ENCODE assay signal across 20 cellular contexts in genomic region chr4:52889778-52890400, GRCh38. TPM values are rescaled to one million over a fixed set of nuclear protein-coding genes. Genes with fewer than 3 reads are reported as not detected.
DNase-seq lines count a peak whose midpoint lies in the region; ATAC-seq lines count a peak whose summit lies in the region.
"Had no signal": no experiment of that assay in that cellular context is flagged by ENCODE, and none has a peak within 500 bp of the region (broad histone marks: within the 10 kb centered on the region; RNA-seq: fewer than 3 reads in every experiment).

No MANE protein-coding gene starts in this region.

- peak overlapping the region; percentile 68 to 98 for H3K27ac Mint-ChIP-seq in activated naive CD4-positive, alpha-beta T cell treated with anti-CD3 and anti-CD28 coated beads, Interleukin-2, amount 50 U/mL, for 72 hours
- H3K27ac Mint-ChIP-seq in activated T-helper 17 cell treated with anti-CD3 and anti-CD28 coated beads, Interleukin-2, amount 50 U/mL, for 72 hours, result peak overlapping the region; percentile 61
- peak overlapping the region in 1 of 2 donors; percentile 23 for H3K27ac Mint-ChIP-seq in stimulated activated naive CD8-positive, alpha-beta T cell treated with anti-CD3 and anti-CD28 coated beads, Interleukin-15, amount 100 ng/mL, for 72 hours
- H3K27ac Mint-ChIP-seq: T-cell, type B pancreatic cell had no signal

- peaks cover 9% of the 10 kb centered on the region for H3K4me1 Mint-ChIP-seq in activated T-helper 17 cell treated with anti-CD3 and anti-CD28 coated beads, Interleukin-2, amount 50 U/mL, for 72 hours
- H3K4me1 Mint-ChIP-seq in stimulated activated naive CD8-positive, alpha-beta T cell treated with anti-CD3 and anti-CD28 coated beads, Interleukin-15, amount 100 ng/mL, for 72 hours, result peaks cover 22% of the 10 kb centered on the region

- H3K36me3 Mint-ChIP-seq in activated naive CD4-positive, alpha-beta T cell treated with anti-CD3 and anti-CD28 coated beads, Interleukin-2, amount 50 U/mL, for 72 hours, result peaks cover 23 to 40% of the 10 kb centered on the region in 2 donors
- no peaks in the 10 kb centered on the region for H3K36me3 Mint-ChIP-seq in activated T-helper 17 cell treated with anti-CD3 and anti-CD28 coated beads, Interleukin-2, amount 50 U/mL, for 72 hours (ENCODE audit: low read depth)

- peak; percentile 87 to 88 for ATAC-seq in activated naive CD4-positive, alpha-beta T cell treated with anti-CD3 and anti-CD28 coated beads, Interleukin-2, amount 50 U/mL, for 72 hours
- peak; percentile 91 for ATAC-seq in activated T-helper 17 cell treated with anti-CD3 and anti-CD28 coated beads, Interleukin-2, amount 50 U/mL, for 72 hours (replicated peaks)
- peak; percentile 90 for ATAC-seq in stimulated activated naive CD8-positive, alpha-beta T cell treated with anti-CD3 and anti-CD28 coated beads, Interleukin-15, amount 100 ng/mL, for 72 hours
- ATAC-seq: naive thymus-derived CD8-positive, alpha-beta T cell; T-cell had no signal

- peaks cover 7 to 20% of the 10 kb centered on the region in 2 donors for H3K9me3 Mint-ChIP-seq in activated naive CD4-positive, alpha-beta T cell treated with anti-CD3 and anti-CD28 coated beads, Interleukin-2, amount 50 U/mL, for 72 hours
- H3K9me3 Mint-ChIP-seq in activated T-helper 17 cell treated with anti-CD3 and anti-CD28 coated beads, Interleukin-2, amount 50 U/mL, for 72 hours, result peaks cover 5% of the 10 kb centered on the region
- peaks cover 0 to 14% of the 10 kb centered on the region in 2 donors for H3K9me3 Mint-ChIP-seq in stimulated activated naive CD8-positive, alpha-beta T cell treated with anti-CD3 and anti-CD28 coated beads, Interleukin-15, amount 100 ng/mL, for 72 hours

- DNase-seq in activated naive CD4-positive, alpha-beta T cell treated with anti-CD3 and anti-CD28 coated beads, Interleukin-2, amount 50 U/mL, for 72 hours (ENCODE audit: low spot score in 2 of 2), result peak in 1 of 2 donors; percentile 19
- DNase-seq in activated naive CD4-positive, alpha-beta T cell treated with Interleukin-2 at 50 U/mL for 16 hours, result no peak
- DNase-seq in fibroblast of gingiva (ENCODE audit: low read depth) (peak; percentile 79), globus pallidus (ENCODE audit: low spot score) (no peak), AG08395 (ENCODE audit: low spot score) (no peak)
- peak in 1 of 2 donors; percentile 24 for DNase-seq in stimulated activated naive CD8-positive, alpha-beta T cell treated with anti-CD3 and anti-CD28 coated beads, Interleukin-15, amount 100 ng/mL, for 72 hours
- DNase-seq: activated effector memory CD4-positive, alpha-beta T cell treated with Interleukin-2 at 50 U/mL for 16 hours; amniotic stem cell; effector CD8-positive, alpha-beta T cell; GF-D8; H7; midbrain; naive thymus-derived CD8-positive, alpha-beta T cell; NCI-H446; NCI-H774; RPMI8226; T-cell had no signal

- peak overlapping the region; percentile 44 for H3K4me3 Mint-ChIP-seq in activated T-helper 17 cell treated with anti-CD3 and anti-CD28 coated beads, Interleukin-2, amount 50 U/mL, for 72 hours
- no peak overlapping the region for H3K4me3 Mint-ChIP-seq in stimulated activated naive CD8-positive, alpha-beta T cell treated with anti-CD3 and anti-CD28 coated beads, Interleukin-15, amount 100 ng/mL, for 72 hours
- H3K4me3 Mint-ChIP-seq: naive thymus-derived CD8-positive, alpha-beta T cell; T-cell; type B pancreatic cell had no signal

- no peaks in the 10 kb centered on the region for H3K27me3 Mint-ChIP-seq in activated T-helper 17 cell treated with anti-CD3 and anti-CD28 coated beads, Interleukin-2, amount 50 U/mL, for 72 hours
- H3K27me3 Mint-ChIP-seq in stimulated activated naive CD8-positive, alpha-beta T cell treated with anti-CD3 and anti-CD28 coated beads, Interleukin-15, amount 100 ng/mL, for 72 hours, result no peaks in the 10 kb centered on the region
- H3K27me3 Mint-ChIP-seq: naive thymus-derived CD8-positive, alpha-beta T cell; T-cell; type B pancreatic cell had no signal

RNA-seq across cellular contexts. Expression of gene RASL11B, which starts 27.8 kb away (rescaled TPM):
- under 1 TPM; 0.14 to 0.84 TPM for total RNA-seq in activated naive CD4-positive, alpha-beta T cell treated with anti-CD3 and anti-CD28 coated beads, Interleukin-2, amount 50 U/mL, for 72 hours
- total RNA-seq in activated T-helper 17 cell treated with anti-CD3 and anti-CD28 coated beads, Interleukin-2, amount 50 U/mL, for 72 hours, result under 1 TPM; 0.34 to 0.76 TPM
- total RNA-seq: glomerular endothelial cell had no signal
